1 cellular context compared by ENCODE assay signal in the genomic region with DNA sequence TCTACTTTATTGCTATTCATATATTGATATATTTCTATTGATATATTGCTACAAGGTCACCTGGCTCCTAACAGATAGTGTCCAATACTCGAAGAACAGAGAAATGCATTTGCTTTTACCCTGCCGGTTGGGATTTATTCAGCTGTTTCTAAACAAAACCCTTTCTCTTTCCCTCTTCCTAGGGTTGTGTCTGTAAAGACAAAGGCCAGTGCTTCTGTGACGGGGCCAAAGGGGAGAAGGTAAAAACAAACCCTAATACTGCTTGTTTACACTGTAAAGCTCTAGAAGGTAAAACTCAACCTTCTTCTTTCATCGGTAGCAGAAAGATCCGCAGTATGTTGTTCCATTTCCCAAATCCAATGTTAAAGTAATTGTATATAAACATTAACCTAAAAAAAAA.
TF ChIP-seq lines count a peak whose summit lies in the region.

No MANE protein-coding gene starts in this region.

TF ChIP-seq in GM23338, 12 proteins besides CTCF, POLR2A, EP300 and RAD21 (continued from another document):
- TF ChIP-seq ZNF462 (CRISPR knock-in tag; IDR thresholded peaks at IDR 0.05), result no peak
- no peak for TF ChIP-seq POLR2AphosphoS5 (IDR thresholded peaks at IDR 0.05; ENCODE audit: low read depth)
- TF ChIP-seq EZH2 (IDR thresholded peaks at IDR 0.05; ENCODE audit: low read depth, unreplicated experiment), result no peak
- no peak for TF ChIP-seq JUNB (IDR thresholded peaks at IDR 0.05; ENCODE audit: unreplicated experiment)
- TF ChIP-seq REST (IDR thresholded peaks at IDR 0.05; ENCODE audit: unreplicated experiment), result no peak
- TF ChIP-seq, protein P1, sequence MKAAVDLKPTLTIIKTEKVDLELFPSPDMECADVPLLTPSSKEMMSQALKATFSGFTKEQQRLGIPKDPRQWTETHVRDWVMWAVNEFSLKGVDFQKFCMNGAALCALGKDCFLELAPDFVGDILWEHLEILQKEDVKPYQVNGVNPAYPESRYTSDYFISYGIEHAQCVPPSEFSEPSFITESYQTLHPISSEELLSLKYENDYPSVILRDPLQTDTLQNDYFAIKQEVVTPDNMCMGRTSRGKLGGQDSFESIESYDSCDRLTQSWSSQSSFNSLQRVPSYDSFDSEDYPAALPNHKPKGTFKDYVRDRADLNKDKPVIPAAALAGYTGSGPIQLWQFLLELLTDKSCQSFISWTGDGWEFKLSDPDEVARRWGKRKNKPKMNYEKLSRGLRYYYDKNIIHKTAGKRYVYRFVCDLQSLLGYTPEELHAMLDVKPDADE (IDR thresholded peaks at IDR 0.05), result no peak
- TF ChIP-seq EZH2phosphoT487 (IDR thresholded peaks at IDR 0.05; ENCODE audit: unreplicated experiment), result no peak
- TF ChIP-seq NANOG (IDR thresholded peaks at IDR 0.05; ENCODE audit: borderline replicate concordance), result no peak
- no peak for TF ChIP-seq STAT1 (IDR thresholded peaks at IDR 0.05; ENCODE audit: unreplicated experiment)
- no peak for TF ChIP-seq ZNF331 (CRISPR knock-in tag; IDR thresholded peaks at IDR 0.05; ENCODE audit: low read depth)
- no peak for TF ChIP-seq ZNF114 (CRISPR knock-in tag; IDR thresholded peaks at IDR 0.05)
TF ChIP-seq in GM23338: peak in this region for 0.
